ENCODE assay signal across 12 cellular contexts in the genomic region with DNA sequence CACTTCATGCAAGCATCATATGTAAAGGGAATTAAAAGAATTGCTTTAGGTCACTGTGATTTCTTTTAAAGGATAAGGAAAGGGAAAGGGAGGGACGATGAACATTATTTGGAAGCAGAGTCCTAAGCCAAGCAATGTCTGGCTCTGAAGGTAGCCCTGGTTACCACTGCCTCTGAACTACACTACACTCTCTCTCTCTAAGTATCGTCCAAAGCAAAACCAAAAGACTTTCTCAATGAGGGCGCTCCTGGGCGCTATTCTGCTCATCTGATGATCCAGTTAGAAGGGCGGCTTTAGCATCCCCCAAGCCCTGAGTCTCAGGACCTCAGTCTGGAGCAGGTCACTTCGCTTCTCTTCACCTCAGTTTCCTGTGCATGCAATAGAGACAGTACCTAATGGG. TPM values are rescaled to one million over a fixed set of nuclear protein-coding genes. Genes with fewer than 3 reads are reported as not detected.
DNase-seq lines count a peak whose midpoint lies in the region; ATAC-seq lines count a peak whose summit lies in the region.
"Had no signal": no experiment of that assay in that cellular context is flagged by ENCODE, and none has a peak within 500 bp of the region (broad histone marks: within the 10 kb centered on the region; RNA-seq: fewer than 3 reads in every experiment).

No MANE protein-coding gene starts in this region.

- H3K9me3 Mint-ChIP-seq in CD8-positive, alpha-beta memory T cell = no peaks in the 10 kb centered on the region
- H3K9me3 Mint-ChIP-seq in naive B cell = no peaks in the 10 kb centered on the region
- no peaks in the 10 kb centered on the region for H3K9me3 Mint-ChIP-seq in stimulated activated effector memory CD8-positive, alpha-beta T cell treated with anti-CD3 and anti-CD28 coated beads, Interleukin-12 subunit alpha, Interleukin-12 subunit beta, amount 100 ng/mL, for 72 hours
- H3K9me3 Mint-ChIP-seq: activated CD4-positive, alpha-beta T cell treated with anti-CD3 and anti-CD28 coated beads, Interleukin-2, amount 10 ng/mL, durations not matched to agents 7 days and 5 days; activated naive CD4-positive, alpha-beta T cell treated with anti-CD3 and anti-CD28 coated beads, Interleukin-2, amount 50 U/mL, for 72 hours had no signal

- peaks cover 9% of the 10 kb centered on the region for H3K36me3 ChIP-seq in BLaER1
- no peaks in the 10 kb centered on the region for H3K36me3 ChIP-seq in CD8-positive, alpha-beta memory T cell (ENCODE audit: insufficient read depth, low read length)
- H3K36me3 ChIP-seq in adipocyte (ENCODE audit: control insufficient read depth, insufficient read depth, low read length, severe bottlenecking) = peaks cover 3% of the 10 kb centered on the region
- H3K36me3 ChIP-seq in MG63 = no peaks in the 10 kb centered on the region

- peaks cover 0 to 27% (median 5%) of the 10 kb centered on the region in 3 donors for H3K36me3 Mint-ChIP-seq in CD8-positive, alpha-beta memory T cell
- peaks cover 0 to 4% of the 10 kb centered on the region in 2 donors for H3K36me3 Mint-ChIP-seq in naive B cell
- H3K36me3 Mint-ChIP-seq in stimulated activated effector memory CD8-positive, alpha-beta T cell treated with anti-CD3 and anti-CD28 coated beads, Interleukin-12 subunit alpha, Interleukin-12 subunit beta, amount 100 ng/mL, for 72 hours = no peaks in the 10 kb centered on the region

- no peaks in the 10 kb centered on the region for H3K27me3 Mint-ChIP-seq in CD8-positive, alpha-beta memory T cell
- no peaks in the 10 kb centered on the region for H3K27me3 Mint-ChIP-seq in naive B cell
- H3K27me3 Mint-ChIP-seq: activated CD4-positive, alpha-beta T cell treated with anti-CD3 and anti-CD28 coated beads, Interleukin-2, amount 10 ng/mL, durations not matched to agents 7 days and 5 days had no signal

- peak overlapping the region in 6 of 7 donors; percentile 38 to 70 (median 65) for H3K4me3 Mint-ChIP-seq in CD8-positive, alpha-beta memory T cell
- peak overlapping the region in 6 of 8 donors; percentile 6 to 81 (median 55) for H3K4me3 Mint-ChIP-seq in naive B cell
- no peak overlapping the region for H3K4me3 Mint-ChIP-seq in stimulated activated effector memory CD8-positive, alpha-beta T cell treated with anti-CD3 and anti-CD28 coated beads, Interleukin-12 subunit alpha, Interleukin-12 subunit beta, amount 100 ng/mL, for 72 hours

- peaks cover 82% of the 10 kb centered on the region for H3K4me1 ChIP-seq in BLaER1
- H3K4me1 ChIP-seq in CD8-positive, alpha-beta memory T cell (ENCODE audit: insufficient read depth, low read length) = peaks cover 93% of the 10 kb centered on the region
- peaks cover 62% of the 10 kb centered on the region for H3K4me1 ChIP-seq in adipocyte (ENCODE audit: control insufficient read depth, insufficient read depth, low read length)

- peaks cover 100% of the 10 kb centered on the region for H4K20me1 ChIP-seq in BLaER1

- peaks cover 83 to 94% (median 94%) of the 10 kb centered on the region in 3 donors for H3K4me1 Mint-ChIP-seq in CD8-positive, alpha-beta memory T cell
- H3K4me1 Mint-ChIP-seq in naive B cell = peaks cover 72 to 98% (median 88%) of the 10 kb centered on the region in 3 donors
- peaks cover 83% of the 10 kb centered on the region for H3K4me1 Mint-ChIP-seq in stimulated activated effector memory CD8-positive, alpha-beta T cell treated with anti-CD3 and anti-CD28 coated beads, Interleukin-12 subunit alpha, Interleukin-12 subunit beta, amount 100 ng/mL, for 72 hours

- POLR2A ChIA-PET in CD8-positive, alpha-beta memory T cell (lab: Charles Lee) = no interaction called here

- CTCF ChIA-PET in CD8-positive, alpha-beta memory T cell (lab: Charles Lee) = interaction anchor here (1.4 kb wide), 1 partner anchor 59 kb away, joined by 4 read pairs; no protein-coding TSS in a partner anchor

- H3K27ac ChIP-seq in BLaER1 = peak overlapping the region; percentile 28; the same call in 1 of the 2 replicates
- no peak overlapping the region for H3K27ac ChIP-seq in CD8-positive, alpha-beta memory T cell (ENCODE audit: low read depth, low read length)

- DNase-seq in CD8-positive, alpha-beta memory T cell = no peak
- DNase-seq in adipocyte (ENCODE audit: low read depth) (no peak), naive B cell (no peak), MG63 (no peak), DMS53 (lab: John Stamatoyannopoulos, UW) (no peak)
- no peak for DNase-seq in stimulated activated effector memory CD8-positive, alpha-beta T cell treated with anti-CD3 and anti-CD28 coated beads, Interleukin-12 subunit alpha, Interleukin-12 subunit beta, amount 100 ng/mL, for 72 hours (ENCODE audit: low spot score in 2 of 2)
- DNase-seq: activated CD4-positive, alpha-beta T cell treated with anti-CD3 and anti-CD28 coated beads, Interleukin-2, amount 10 ng/mL, durations not matched to agents 7 days and 5 days; stimulated activated CD4-positive, alpha-beta T cell treated with anti-CD3 and anti-CD28 coated beads, Interleukin-4, amount 100 ng/mL, for 1 hour; stimulated activated naive CD4-positive, alpha-beta T cell treated with Interleukin-2 at 50 U/mL for 16 hours; SW 1271 had no signal

- no peak for ATAC-seq in naive B cell (ENCODE audit: low read depth in 2 of 2)
- ATAC-seq in stimulated activated effector memory CD8-positive, alpha-beta T cell treated with anti-CD3 and anti-CD28 coated beads, Interleukin-12 subunit alpha, Interleukin-12 subunit beta, amount 100 ng/mL, for 72 hours = no peak

- peak overlapping the region; percentile 25 to 85 (median 61) for H3K27ac Mint-ChIP-seq in CD8-positive, alpha-beta memory T cell
- peak overlapping the region; percentile 84 to 97 (median 90) for H3K27ac Mint-ChIP-seq in naive B cell
- H3K27ac Mint-ChIP-seq in stimulated activated effector memory CD8-positive, alpha-beta T cell treated with anti-CD3 and anti-CD28 coated beads, Interleukin-12 subunit alpha, Interleukin-12 subunit beta, amount 100 ng/mL, for 72 hours = no peak overlapping the region

- H3K27me3 ChIP-seq in BLaER1 (no peaks in the 10 kb centered on the region), adipocyte (replicated peaks; ENCODE audit: control insufficient read depth, insufficient read depth, low read length) (no peaks in the 10 kb centered on the region), MG63 (no peaks in the 10 kb centered on the region)
- no peaks in the 10 kb centered on the region for H3K27me3 ChIP-seq in CD8-positive, alpha-beta memory T cell (ENCODE audit: insufficient read depth, low read length, poor library complexity, severe bottlenecking)

- H3K4me3 ChIP-seq in BLaER1 = no peak overlapping the region
- H3K4me3 ChIP-seq in CD8-positive, alpha-beta memory T cell (ENCODE audit: low read length) = no peak overlapping the region
- no peak overlapping the region for H3K4me3 ChIP-seq in adipocyte (ENCODE audit: low read length)
- H3K4me3 ChIP-seq in MG63 = no peak overlapping the region

- no peak overlapping the region for H3K9ac ChIP-seq in BLaER1
- H3K9ac ChIP-seq in adipocyte (ENCODE audit: low read length) = peak overlapping the region; percentile 50

- H3K9me3 ChIP-seq in BLaER1 = no peaks in the 10 kb centered on the region
- no peaks in the 10 kb centered on the region for H3K9me3 ChIP-seq in CD8-positive, alpha-beta memory T cell (ENCODE audit: low read length)
- H3K9me3 ChIP-seq in adipocyte (ENCODE audit: control insufficient read depth, low read length) = no peaks in the 10 kb centered on the region
- H3K9me3 ChIP-seq in MG63 = no peaks in the 10 kb centered on the region

- peak overlapping the region; percentile 74 for H3K4me2 ChIP-seq in BLaER1

RNA-seq across cellular contexts. Expression of a gene that starts 26.2 kb away (rescaled TPM):
- total RNA-seq in CD8-positive, alpha-beta memory T cell = 10 to 100 TPM; 32.6 to 32.9 TPM
- 56.2 TPM for polyA plus RNA-seq in CD8-positive, alpha-beta memory T cell
- 100 to 1,000 TPM in 5 of 6 donors, 10 to 100 TPM in 1; 70.3 to 174 (median 117) TPM for polyA plus RNA-seq in naive B cell (ENCODE audit: low read depth in 6 of 6)
- total RNA-seq in MG63 (2014; rRNA removed; shearing (Covaris generic); ENCODE audit: low replicate concordance) = 1.7 and 2.4 TPM in 2 replicates
